21 cellular contexts compared by ENCODE assay signal in the genomic region with DNA sequence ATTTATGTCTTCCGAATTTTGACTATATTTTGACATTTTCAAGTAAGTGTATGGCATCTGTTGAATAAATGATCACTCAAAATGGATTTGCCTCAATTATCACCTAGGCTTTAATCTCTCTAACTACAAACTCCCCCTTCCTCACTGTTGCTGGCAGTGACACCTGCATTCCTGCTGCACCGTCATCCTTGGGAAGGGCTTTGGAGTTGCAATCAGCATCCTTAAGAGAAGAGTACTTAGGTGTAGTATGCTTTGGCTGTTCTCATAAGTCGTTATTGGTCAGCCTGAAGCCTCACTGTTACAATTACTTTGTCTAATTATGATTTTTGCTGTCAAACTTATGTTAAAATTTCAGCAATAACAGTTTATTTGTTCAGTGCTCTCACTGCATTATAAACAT.
DNase-seq lines count a peak whose midpoint lies in the region; ATAC-seq, FAIRE-seq and TF ChIP-seq lines count a peak whose summit lies in the region.
"Had no signal": no experiment of that assay in that cellular context is flagged by ENCODE, and none has a peak within 500 bp of the region (broad histone marks: within the 10 kb centered on the region; RNA-seq: fewer than 3 reads in every experiment).

No MANE protein-coding gene starts in this region.

- CTCF ChIA-PET in HEK293T (lab: Yijun Ruan, JAX): no interaction called here

- DNase-seq in kidney tubule cell (ENCODE audit: low spot score): peak; percentile 20
- no peak for DNase-seq in lower lobe of right lung
- DNase-seq in urothelium cell line (ENCODE audit: low spot score): peak; percentile 20
- no peak for DNase-seq in HEK293T (ENCODE audit: extremely low spot score)
- no peak for DNase-seq in activated gamma-delta T cell (lab: John Stamatoyannopoulos, UW)
- DNase-seq: AML-193; Caco-2; Calu3; CD4-positive, alpha-beta T cell; CD8-positive, alpha-beta T cell; DMS79 treated with DMSO at 0.1 percent for 48 hours; GF-D8 had no signal

- H3K27me3 ChIP-seq in lower lobe of right lung (ENCODE audit: low read depth) (no peaks in the 10 kb centered on the region), neural cell (ENCODE audit: insufficient read depth, low read depth, low read length) (no peaks in the 10 kb centered on the region)
- H3K27me3 ChIP-seq: BLaER1 treated with 17β-estradiol and CSF1 and Interleukin-3, amounts not matched to agents 10 nM and 100 nM had no signal

- no peak overlapping the region for H3K9ac ChIP-seq in neural cell (ENCODE audit: low read length)
- H3K9ac ChIP-seq: BLaER1 treated with 17β-estradiol and CSF1 and Interleukin-3, amounts not matched to agents 10 nM and 100 nM had no signal

- peaks cover 3% of the 10 kb centered on the region for H3F3A ChIP-seq in neural cell (ENCODE audit: insufficient read depth, low read length, poor library complexity, severe bottlenecking)

- no peak for TF ChIP-seq CTCF in lower lobe of right lung (IDR thresholded peaks at IDR 0.05)
- no peak for TF ChIP-seq CTCF in neural cell (IDR thresholded peaks at IDR 0.05; ENCODE audit: poor library complexity, severe bottlenecking)

- no peak overlapping the region for H3K27ac ChIP-seq in lower lobe of right lung
- H3K27ac ChIP-seq in neural cell (ENCODE audit: low read length): no peak overlapping the region
- H3K27ac ChIP-seq: 22Rv1; A549; BLaER1 treated with 17β-estradiol and CSF1 and Interleukin-3, amounts not matched to agents 10 nM and 100 nM; C4-2B had no signal

- H3K79me2 ChIP-seq in neural cell (replicated peaks; ENCODE audit: insufficient read depth, low read length): no peaks in the 10 kb centered on the region

- no peak for TF ChIP-seq RAD21 in neural cell (conservative IDR thresholded peaks at IDR 0.05)

- H3K4me1 ChIP-seq in lower lobe of right lung: no peaks in the 10 kb centered on the region
- H3K4me1 ChIP-seq: A549, Caco-2 had no signal

- no peak overlapping the region for H2AFZ ChIP-seq in neural cell (ENCODE audit: low read depth, low read length)

- POLR2A ChIA-PET in HEK293T (lab: Yijun Ruan, JAX): no interaction called here

- TF ChIP-seq EP300 in neural cell (conservative IDR thresholded peaks at IDR 0.05; ENCODE audit: poor library complexity, severe bottlenecking): no peak

- H3K36me3 ChIP-seq in lower lobe of right lung: no peaks in the 10 kb centered on the region
- H3K36me3 ChIP-seq in neural cell (ENCODE audit: insufficient read depth, low read length): no peaks in the 10 kb centered on the region

- no peaks in the 10 kb centered on the region for H3K9me2 ChIP-seq in neural cell (ENCODE audit: insufficient read depth, low read length)

- intact Hi-C loops in lower lobe of right lung (cut with DNase I): no loop called here

- H3K4me3 ChIP-seq in lower lobe of right lung (no peak overlapping the region), neural cell (ENCODE audit: low read length) (no peak overlapping the region)
- H3K4me3 ChIP-seq: A549; BLaER1 treated with 17β-estradiol and CSF1 and Interleukin-3, amounts not matched to agents 10 nM and 100 nM had no signal

- no peak for FAIRE-seq in urothelium cell line (lab: Jason Lieb, UNC)
- FAIRE-seq: A549, D721Med, G401.6, GM12891 had no signal

- ATAC-seq in lower lobe of right lung (peak; percentile 73), GM19035 (IDR thresholded peaks at IDR 0.05; ENCODE audit: unreplicated experiment) (no peak)
- ATAC-seq: A549; CD8-positive, alpha-beta T cell had no signal

- H3K4me2 ChIP-seq in neural cell (ENCODE audit: low read length): no peak overlapping the region
- H3K4me2 ChIP-seq: A549; BLaER1 treated with 17β-estradiol and CSF1 and Interleukin-3, amounts not matched to agents 10 nM and 100 nM had no signal

- H4K20me1 ChIP-seq in neural cell (ENCODE audit: insufficient read depth): no peaks in the 10 kb centered on the region
- H4K20me1 ChIP-seq: BLaER1 treated with 17β-estradiol and CSF1 and Interleukin-3, amounts not matched to agents 10 nM and 100 nM had no signal

- H3K9me3 ChIP-seq in lower lobe of right lung (no peaks in the 10 kb centered on the region), neural cell (ENCODE audit: low read length) (no peaks in the 10 kb centered on the region)
- H3K9me3 ChIP-seq: A549, Caco-2 had no signal

TF ChIP-seq in neural cell, 6 proteins besides CTCF, POLR2A, EP300 and RAD21:
- TF ChIP-seq TAF1 (IDR thresholded peaks at IDR 0.05; ENCODE audit: low read depth): no peak
- TF ChIP-seq POLR2AphosphoS5 (IDR thresholded peaks at IDR 0.05): peak; percentile 44

TF ChIP-seq in HEK293T, 16 proteins besides CTCF, POLR2A, EP300 and RAD21:
- TF ChIP-seq SUZ12 (IDR thresholded peaks at IDR 0.05) (no peak), L3MBTL2 (conservative IDR thresholded peaks at IDR 0.05) (no peak), ZNF384 (IDR thresholded peaks at IDR 0.05) (no peak), CTBP1 (IDR thresholded peaks at IDR 0.05; ENCODE audit: borderline replicate concordance) (no peak), SP1 (IDR thresholded peaks at IDR 0.05) (no peak), ELF4 (IDR thresholded peaks at IDR 0.05) (no peak), NFRKB (IDR thresholded peaks at IDR 0.05) (no peak), ARNT (IDR thresholded peaks at IDR 0.05) (no peak), TARDBP (IDR thresholded peaks at IDR 0.05) (no peak), BHLHE40 (IDR thresholded peaks at IDR 0.05; ENCODE audit: borderline replicate concordance) (no peak), FOXA1 (IDR thresholded peaks at IDR 0.05) (no peak), LEF1 (IDR thresholded peaks at IDR 0.05; ENCODE audit: borderline replicate concordance) (no peak), FOXM1 (IDR thresholded peaks at IDR 0.05; ENCODE audit: borderline replicate concordance) (no peak), HDGF (IDR thresholded peaks at IDR 0.05; ENCODE audit: borderline replicate concordance) (no peak)
- TF ChIP-seq, protein P1, sequence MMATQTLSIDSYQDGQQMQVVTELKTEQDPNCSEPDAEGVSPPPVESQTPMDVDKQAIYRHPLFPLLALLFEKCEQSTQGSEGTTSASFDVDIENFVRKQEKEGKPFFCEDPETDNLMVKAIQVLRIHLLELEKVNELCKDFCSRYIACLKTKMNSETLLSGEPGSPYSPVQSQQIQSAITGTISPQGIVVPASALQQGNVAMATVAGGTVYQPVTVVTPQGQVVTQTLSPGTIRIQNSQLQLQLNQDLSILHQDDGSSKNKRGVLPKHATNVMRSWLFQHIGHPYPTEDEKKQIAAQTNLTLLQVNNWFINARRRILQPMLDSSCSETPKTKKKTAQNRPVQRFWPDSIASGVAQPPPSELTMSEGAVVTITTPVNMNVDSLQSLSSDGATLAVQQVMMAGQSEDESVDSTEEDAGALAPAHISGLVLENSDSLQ (IDR thresholded peaks at IDR 0.05): no peak

Comparison
In these comparisons a context has a peak if more than half of its experiments do, and no peak if none do; other contexts are left out.
1. DNase-seq: peak in kidney tubule cell (single experiment) and urothelium cell line (single experiment); none in lower lobe of right lung (single experiment), HEK293T (single experiment) and activated gamma-delta T cell (single experiment).